8 cellular contexts compared by ENCODE assay signal in the genomic region with DNA sequence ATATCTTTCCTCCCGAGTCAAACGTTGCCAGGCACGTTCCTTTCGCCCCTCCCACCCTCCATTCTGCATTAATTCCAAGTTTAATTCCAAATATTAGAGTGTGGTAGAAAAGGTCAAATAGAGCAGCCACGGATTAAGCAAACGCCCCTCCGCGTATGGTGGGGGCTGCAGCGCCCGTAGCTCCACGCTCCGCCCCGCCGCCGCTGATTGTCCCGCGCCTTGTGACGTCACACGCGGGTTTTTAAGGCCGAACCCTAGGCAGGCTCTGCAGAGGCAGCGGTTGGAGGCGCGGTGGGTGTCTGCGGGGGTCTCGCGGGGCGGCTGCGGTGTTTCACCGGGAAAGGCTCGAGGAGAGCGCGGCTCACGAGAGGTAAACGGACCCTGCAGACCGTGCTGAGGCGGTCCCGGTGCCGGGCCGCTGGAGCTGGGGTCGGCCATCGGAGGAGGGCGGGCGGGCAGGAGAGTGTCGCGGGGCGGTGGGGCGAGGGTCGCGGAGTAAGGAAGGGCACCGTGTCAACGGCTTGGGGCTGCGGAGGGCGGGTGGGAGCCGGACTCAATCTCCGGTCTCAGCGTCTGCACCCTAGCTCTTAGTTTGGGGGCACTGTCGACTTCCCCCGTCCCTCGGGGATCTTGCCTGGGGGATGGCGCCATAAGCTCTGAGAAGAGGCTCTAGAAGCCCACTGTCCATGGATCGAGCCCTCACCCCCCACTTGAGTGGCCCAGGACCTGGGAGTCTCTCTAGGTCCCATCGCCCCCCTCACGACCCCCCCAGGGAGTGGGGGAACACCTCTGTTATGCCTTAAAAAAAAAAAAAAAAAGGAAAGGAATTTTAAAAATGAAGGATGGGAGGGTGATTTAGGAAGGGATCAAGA. TPM values are rescaled to one million over a fixed set of nuclear protein-coding genes. Genes with fewer than 3 reads are reported as not detected.
DNase-seq lines count a peak whose midpoint lies in the region; ATAC-seq lines count a peak whose summit lies in the region.

A gene with protein sequence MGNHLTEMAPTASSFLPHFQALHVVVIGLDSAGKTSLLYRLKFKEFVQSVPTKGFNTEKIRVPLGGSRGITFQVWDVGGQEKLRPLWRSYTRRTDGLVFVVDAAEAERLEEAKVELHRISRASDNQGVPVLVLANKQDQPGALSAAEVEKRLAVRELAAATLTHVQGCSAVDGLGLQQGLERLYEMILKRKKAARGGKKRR (plus strand): TSS at position 270 of the 872 bp plus-strand sequence. CDS start 740 bp downstream, outside the sequence.

- peak within 1 kb of the TSS; percentile 76 for H3K4me3 ChIP-seq in H7 (ENCODE audit: insufficient read depth, low read depth, low read length)

- peaks cover 2% of the 10 kb centered on the region for H3K36me3 ChIP-seq in H7 (replicated peaks; ENCODE audit: control insufficient read depth, insufficient read depth, low read length)

- peak; percentile 74 to 76 for DNase-seq in AML-193 (lab: John Stamatoyannopoulos, UW)
- DNase-seq in H7 = peak; percentile 94
- DNase-seq in NCI-H2196 treated with DMSO at 0.1 percent for 48 hours (lab: John Stamatoyannopoulos, UW; ENCODE audit: unreplicated experiment) = peak; percentile 12
- DNase-seq in central memory CD4-positive, alpha-beta T cell = peak; percentile 78
- peak; percentile 64 for DNase-seq in iris pigment epithelial cell (ENCODE audit: low read depth)
- DNase-seq in stimulated activated CD4-positive, alpha-beta T cell treated with anti-CD3 and anti-CD28 coated beads, Interleukin-12 subunit alpha, Interleukin-12 subunit beta, amount 100 ng/mL, for 24 hours (ENCODE audit: low read depth in 2 of 2) = peak; percentile 70 to 77

- peak; percentile 83 to 91 for ATAC-seq in activated CD4-positive, CD25-positive, alpha-beta regulatory T cell treated with anti-CD3 and anti-CD28 coated beads, Interleukin-2, amount 50 U/mL, for 24 hours
- ATAC-seq in GM21723 (IDR thresholded peaks at IDR 0.05; ENCODE audit: unreplicated experiment) = no peak

- no peaks in the 10 kb centered on the region; the same call in 1 of the 2 replicates for H3K27me3 ChIP-seq in H7 (ENCODE audit: control insufficient read depth, insufficient read depth, low read length)

RNA-seq across cellular contexts. Expression of the gene that starts here (rescaled TPM):
- total RNA-seq in H7 (2014; rRNA removed; shearing (Covaris generic)) = 20.3 and 43.0 TPM in 2 replicates

Comparison
In these comparisons a context has a peak if more than half of its experiments do, and no peak if none do; other contexts are left out.
1. DNase-seq: peak in every context shown above with its lines; median percentile 94 in H7; 78 in central memory CD4-positive, alpha-beta T cell; 75 in AML-193; 74 in stimulated activated CD4-positive, alpha-beta T cell treated with anti-CD3 and anti-CD28 coated beads, Interleukin-12 subunit alpha, Interleukin-12 subunit beta, amount 100 ng/mL, for 24 hours; 64 in iris pigment epithelial cell; 12 in NCI-H2196 treated with DMSO at 0.1 percent for 48 hours.